ENCODE assay signal across 26 cellular contexts in genomic region chr16:18829221-18829620, GRCh38.
"Had no signal": no experiment of that assay in that cellular context is flagged by ENCODE, and none has a peak within 500 bp of the region (broad histone marks: within the 10 kb centered on the region; RNA-seq: fewer than 3 reads in every experiment).

No MANE protein-coding gene starts in this region.

- H3K27ac ChIP-seq: breast epithelium, esophagus muscularis mucosa, heart right ventricle, parathyroid adenoma, psoas muscle, stomach, suprapubic skin, tibial artery, WERI-Rb-1 had no signal

- H3K27me3 ChIP-seq: breast epithelium, esophagus muscularis mucosa, heart right ventricle, stomach, suprapubic skin, tibial artery had no signal

- DNase-seq: activated CD4-positive, alpha-beta memory T cell treated with anti-CD3 and anti-CD28 coated beads for 36 hours; activated CD4-positive, CD25-positive, alpha-beta regulatory T cell treated with anti-CD3 and anti-CD28 coated beads, Interleukin-2, amount 50 U/mL, for 72 hours; activated CD8-positive, alpha-beta memory T cell treated with anti-CD3 and anti-CD28 coated beads, Interleukin-2, amount 50 U/mL, for 4 hours; activated gamma-delta T cell treated with Interleukin-2 at 50 U/mL for 16 hours; activated naive CD4-positive, alpha-beta T cell treated with anti-CD3 and anti-CD28 coated beads, Interleukin-2, amount 50 U/mL, for 16 hours; activated T-cell treated with anti-CD3 and anti-CD28 coated beads, Interleukin-2, amount 50 U/mL, for 1 hour; central memory CD4-positive, alpha-beta T cell; foreskin melanocyte; heart right ventricle; naive B cell; occipital lobe; psoas muscle; stimulated activated CD4-positive, alpha-beta T cell treated with anti-CD3 and anti-CD28 coated beads, Interleukin-15, amount 100 ng/mL, for 24 hours; stimulated activated CD4-positive, alpha-beta T cell treated with anti-CD3 and anti-CD28 coated beads, Interleukin-2, amount 100 ng/mL, for 24 hours; stimulated activated naive B cell treated with anti-CD40 and anti-IgM and Interleukin-4, amounts not matched to agents 10 μg/mL and 1 μg/mL and 100 μg/mL, for 72 hours; stomach; T-helper 9 cell; tibial artery; WERI-Rb-1 had no signal

- H3K4me1 ChIP-seq: breast epithelium, esophagus muscularis mucosa, heart right ventricle, parathyroid adenoma, psoas muscle, stomach, suprapubic skin, tibial artery had no signal

- H3K27ac Mint-ChIP-seq: activated CD4-positive, alpha-beta memory T cell treated with anti-CD3 and anti-CD28 coated beads for 36 hours; activated T-helper 17 cell treated with anti-CD3 and anti-CD28 coated beads, Interleukin-2, amount 50 U/mL, for 72 hours; mesothelial cell of epicardium; naive B cell; T-helper 1 cell treated with Interleukin-12 subunit alpha and Interleukin-12 subunit beta and Interleukin-4 antibody, amounts not matched to agents 30 μg/mL and 1 μg/mL, for 36 hours had no signal

- H3K4me3 ChIP-seq: breast epithelium, esophagus muscularis mucosa, heart right ventricle, psoas muscle, stomach, suprapubic skin, tibial artery had no signal

- H3K9me3 ChIP-seq: breast epithelium, esophagus muscularis mucosa, heart right ventricle, psoas muscle, stomach, suprapubic skin, tibial artery had no signal

- H3K4me1 Mint-ChIP-seq: activated T-helper 17 cell treated with anti-CD3 and anti-CD28 coated beads, Interleukin-2, amount 50 U/mL, for 72 hours; mesothelial cell of epicardium; naive B cell; stimulated activated naive B cell treated with anti-CD40 and anti-IgM and Interleukin-4, amounts not matched to agents 10 μg/mL and 1 μg/mL and 100 μg/mL, for 72 hours had no signal

- H3K9me3 Mint-ChIP-seq: activated CD4-positive, alpha-beta memory T cell treated with anti-CD3 and anti-CD28 coated beads for 36 hours; activated T-helper 17 cell treated with anti-CD3 and anti-CD28 coated beads, Interleukin-2, amount 50 U/mL, for 72 hours; mesothelial cell of epicardium; naive B cell; stimulated activated naive B cell treated with anti-CD40 and anti-IgM and Interleukin-4, amounts not matched to agents 10 μg/mL and 1 μg/mL and 100 μg/mL, for 72 hours; T-helper 1 cell treated with Interleukin-12 subunit alpha and Interleukin-12 subunit beta and Interleukin-4 antibody, amounts not matched to agents 30 μg/mL and 1 μg/mL, for 36 hours had no signal

- H3K36me3 ChIP-seq: breast epithelium had no signal

- H3K4me3 Mint-ChIP-seq: activated CD4-positive, alpha-beta memory T cell treated with anti-CD3 and anti-CD28 coated beads for 36 hours; activated T-helper 17 cell treated with anti-CD3 and anti-CD28 coated beads, Interleukin-2, amount 50 U/mL, for 72 hours; mesothelial cell of epicardium; stimulated activated naive B cell treated with anti-CD40 and anti-IgM and Interleukin-4, amounts not matched to agents 10 μg/mL and 1 μg/mL and 100 μg/mL, for 72 hours; T-helper 1 cell treated with Interleukin-12 subunit alpha and Interleukin-12 subunit beta and Interleukin-4 antibody, amounts not matched to agents 30 μg/mL and 1 μg/mL, for 36 hours had no signal

- H3K27me3 Mint-ChIP-seq: activated CD4-positive, alpha-beta memory T cell treated with anti-CD3 and anti-CD28 coated beads for 36 hours; activated T-helper 17 cell treated with anti-CD3 and anti-CD28 coated beads, Interleukin-2, amount 50 U/mL, for 72 hours; naive B cell; stimulated activated naive B cell treated with anti-CD40 and anti-IgM and Interleukin-4, amounts not matched to agents 10 μg/mL and 1 μg/mL and 100 μg/mL, for 72 hours had no signal
